In genomic region chr15:60651734-60652141, GRCh38 we compare ENCODE assay signal across 12 cellular contexts.
DNase-seq lines count a peak whose midpoint lies in the region; ATAC-seq, FAIRE-seq and TF ChIP-seq lines count a peak whose summit lies in the region.
"Had no signal": no experiment of that assay in that cellular context is flagged by ENCODE, and none has a peak within 500 bp of the region (broad histone marks: within the 10 kb centered on the region; RNA-seq: fewer than 3 reads in every experiment).

No MANE protein-coding gene starts in this region.

- H3K4me1 ChIP-seq in BLaER1 treated with 17β-estradiol and CSF1 and Interleukin-3, amounts not matched to agents 10 nM and 100 nM: peaks cover 24 to 55% (median 42%) of the 10 kb centered on the region in 10 experiments
- H3K4me1 ChIP-seq in HUES48 (ENCODE audit: control insufficient read depth, insufficient read depth, low read length): peaks cover 58% of the 10 kb centered on the region
- H3K4me1 ChIP-seq in SJCRH30: peaks cover 60% of the 10 kb centered on the region
- no peaks in the 10 kb centered on the region for H3K4me1 ChIP-seq in GM23248 (ENCODE audit: insufficient read depth)

- H4K20me1 ChIP-seq in BLaER1 treated with 17β-estradiol and CSF1 and Interleukin-3, amounts not matched to agents 10 nM and 100 nM: no peaks in the 10 kb centered on the region
- H4K20me1 ChIP-seq in GM23248 (ENCODE audit: insufficient read depth): no peaks in the 10 kb centered on the region

- no peak overlapping the region for H3K27ac ChIP-seq in BLaER1 treated with 17β-estradiol and CSF1 and Interleukin-3, amounts not matched to agents 10 nM and 100 nM
- H3K27ac ChIP-seq in HUES48 (ENCODE audit: low read depth, low read length) (peak overlapping the region; percentile 32), SJCRH30 (peak overlapping the region; percentile 11; the same call in 1 of the 2 replicates), GM23248 (no peak overlapping the region)
- H3K27ac ChIP-seq: heart right ventricle had no signal

- peak; percentile 34 for ATAC-seq in GM18498 (IDR thresholded peaks at IDR 0.05; ENCODE audit: unreplicated experiment)
- ATAC-seq: heart right ventricle, Panc1 had no signal

- no peaks in the 10 kb centered on the region for H3F3A ChIP-seq in GM23248 (ENCODE audit: insufficient read depth)

- DNase-seq in SJCRH30: peak; percentile 47 to 84
- no peak for DNase-seq in hepatic stellate cell (ENCODE audit: low spot score)
- no peak for DNase-seq in GM23248
- no peak for DNase-seq in central memory CD4-positive, alpha-beta T cell
- DNase-seq in H54 (ENCODE audit: insufficient read length, low spot score): no peak
- DNase-seq: heart right ventricle, IMR-90 had no signal

- H3K27me3 ChIP-seq in BLaER1 treated with 17β-estradiol and CSF1 and Interleukin-3, amounts not matched to agents 10 nM and 100 nM: no peaks in the 10 kb centered on the region
- H3K27me3 ChIP-seq in HUES48 (ENCODE audit: control insufficient read depth, insufficient read depth, low read length): no peaks in the 10 kb centered on the region
- no peaks in the 10 kb centered on the region for H3K27me3 ChIP-seq in SJCRH30
- no peaks in the 10 kb centered on the region for H3K27me3 ChIP-seq in GM23248 (replicated peaks; ENCODE audit: insufficient read depth)
- H3K27me3 ChIP-seq: heart right ventricle had no signal

- H3K9ac ChIP-seq in BLaER1 treated with 17β-estradiol and CSF1 and Interleukin-3, amounts not matched to agents 10 nM and 100 nM: no peak overlapping the region
- no peak overlapping the region for H3K9ac ChIP-seq in HUES48 (ENCODE audit: low read depth, low read length)
- H3K9ac ChIP-seq in GM23248: no peak overlapping the region

- no peak overlapping the region for H3K4me3 ChIP-seq in BLaER1 treated with 17β-estradiol and CSF1 and Interleukin-3, amounts not matched to agents 10 nM and 100 nM
- no peak overlapping the region for H3K4me3 ChIP-seq in HUES48 (ENCODE audit: low read depth, low read length)
- H3K4me3 ChIP-seq in SJCRH30: no peak overlapping the region
- no peak overlapping the region for H3K4me3 ChIP-seq in GM23248
- H3K4me3 ChIP-seq: heart right ventricle, smooth muscle cell had no signal

- no peaks in the 10 kb centered on the region for H3K9me3 ChIP-seq in BLaER1 treated with 17β-estradiol and CSF1 and Interleukin-3, amounts not matched to agents 10 nM and 100 nM (replicated peaks in 1 of 11)
- no peaks in the 10 kb centered on the region for H3K9me3 ChIP-seq in HUES48 (ENCODE audit: control insufficient read depth, insufficient read depth, low read length)
- H3K9me3 ChIP-seq in SJCRH30 (replicated peaks): no peaks in the 10 kb centered on the region
- no peaks in the 10 kb centered on the region for H3K9me3 ChIP-seq in GM23248 (ENCODE audit: low read depth)
- H3K9me3 ChIP-seq: heart right ventricle had no signal

- peak overlapping the region; percentile 25 to 80 (median 65); a peak in 18 of 22 replicates for H3K4me2 ChIP-seq in BLaER1 treated with 17β-estradiol and CSF1 and Interleukin-3, amounts not matched to agents 10 nM and 100 nM
- no peak overlapping the region for H3K4me2 ChIP-seq in GM23248 (ENCODE audit: unreplicated experiment)
- H3K4me2 ChIP-seq: smooth muscle cell had no signal

- H3K79me2 ChIP-seq in GM23248 (ENCODE audit: insufficient read depth): no peaks in the 10 kb centered on the region

- no peaks in the 10 kb centered on the region for H3K36me3 ChIP-seq in BLaER1 treated with 17β-estradiol and CSF1 and Interleukin-3, amounts not matched to agents 10 nM and 100 nM
- no peaks in the 10 kb centered on the region for H3K36me3 ChIP-seq in HUES48 (ENCODE audit: control insufficient read depth, insufficient read depth, low read length)
- no peaks in the 10 kb centered on the region for H3K36me3 ChIP-seq in SJCRH30
- no peaks in the 10 kb centered on the region for H3K36me3 ChIP-seq in GM23248 (ENCODE audit: low read depth)
- H3K36me3 ChIP-seq: heart right ventricle had no signal

- no peak for FAIRE-seq in H54 (lab: Jason Lieb, UNC)

- 96 to 98% methylated on average over 2 of the region's 2 CpGs for WGBS in GM23248 (ENCODE audit: low coverage in 1 of 2, low lambda C conversion rate in 2 of 2, missing lambda C conversion rate in 2 of 2), 2 experiments

- in situ Hi-C loops in GM23248 (cut with MboI): no loop called here

- H2AFZ ChIP-seq in GM23248: no peak overlapping the region

- H3K9me2 ChIP-seq in GM23248 (ENCODE audit: insufficient read depth): no peaks in the 10 kb centered on the region

- TF ChIP-seq POLR2A in H54 (IDR thresholded peaks at IDR 0.05; ENCODE audit: low read depth, low read length): no peak

Comparison
In these comparisons a context has a peak if more than half of its experiments do, and no peak if none do; other contexts are left out.
1. H3K27ac ChIP-seq: peak in HUES48 (single experiment) and SJCRH30 (single experiment); none in BLaER1 treated with 17β-estradiol and CSF1 and Interleukin-3, amounts not matched to agents 10 nM and 100 nM (0 of 11) and GM23248 (single experiment).
2. DNase-seq: peak in SJCRH30 (2 of 2); none in hepatic stellate cell (single experiment), GM23248 (single experiment), central memory CD4-positive, alpha-beta T cell (single experiment) and H54 (single experiment).